In genomic region chr22:50526849-50527801, GRCh38 we compare ENCODE assay signal across 8 cellular contexts. TPM values are rescaled to one million over a fixed set of nuclear protein-coding genes. Genes with fewer than 3 reads are reported as not detected.
A peak's percentile ranks its signal among the peaks of the same experiment; 100 is the strongest.
DNase-seq lines count a peak whose midpoint lies in the region; TF ChIP-seq lines count a peak whose summit lies in the region.

No MANE protein-coding gene starts in this region.

- TF ChIP-seq CTCF in spleen (IDR thresholded peaks at IDR 0.05 in 8 of 11, conservative IDR thresholded peaks at IDR 0.05 in 3 of 11), result no peak

- peaks cover 24% of the 10 kb centered on the region for H3K36me3 ChIP-seq in iPS-20b (ENCODE audit: insufficient read depth, low read depth, low read length)
- H3K36me3 ChIP-seq in spleen, result peaks cover 0 to 41% (median 19%) of the 10 kb centered on the region in 6 donors

- DNase-seq in SIG-M5 treated with dmso at 0.1 percent for 504 hours (lab: John Stamatoyannopoulos, UW; ENCODE audit: unreplicated experiment), result peak; percentile 84
- DNase-seq in SIG-M5 (lab: John Stamatoyannopoulos, UW), result no peak
- DNase-seq in NOMO-1 treated with DMSO at 0.1 percent for 48 hours (lab: John Stamatoyannopoulos, UW; ENCODE audit: unreplicated experiment), result peak; percentile 86
- DNase-seq in spleen, result peak; percentile 91
- DNase-seq in GM19240 (ENCODE audit: insufficient read length, low spot score), result no peak
- DNase-seq in superior temporal gyrus (ENCODE audit: extremely low spot score), result no peak

- 34 to 45% (median 36%) methylated on average over 28 to 29 of the region's 29 CpGs for WGBS in spleen, 5 donors

- H3K27ac ChIP-seq in angular gyrus (ENCODE audit: low read depth, low read length), result peak overlapping the region; percentile 84
- H3K27ac ChIP-seq in iPS-20b (ENCODE audit: low read length), result no peak overlapping the region
- peak overlapping the region; percentile 81 to 100 (median 99) for H3K27ac ChIP-seq in spleen

- H3K4me3 ChIP-seq in iPS-20b (ENCODE audit: low read length), result peak overlapping the region; percentile 77
- peak overlapping the region; percentile 39 to 97 (median 82) for H3K4me3 ChIP-seq in spleen

- H3K4me1 ChIP-seq in iPS-20b (ENCODE audit: insufficient read depth, low read length), result peaks cover 3% of the 10 kb centered on the region; the same call in 1 of the 2 replicates
- peaks cover 30 to 91% (median 65%) of the 10 kb centered on the region in 6 donors for H3K4me1 ChIP-seq in spleen

- peak in 1 of 3 donors; percentile 11 for TF ChIP-seq POLR2A in spleen (IDR thresholded peaks at IDR 0.05)

- intact Hi-C loops in spleen (cut with DNase I; ENCODE audit: low total_unique reads), result no loop called here

- H3K9me3 ChIP-seq in iPS-20b (ENCODE audit: insufficient read depth, low read depth, low read length) (no peaks in the 10 kb centered on the region), spleen (no peaks in the 10 kb centered on the region)

- peak overlapping the region; percentile 64; the same call in 1 of the 2 replicates for H3K9ac ChIP-seq in iPS-20b (ENCODE audit: low read depth, low read length)

- H3K27me3 ChIP-seq in iPS-20b (ENCODE audit: insufficient read depth, low read length) (peaks cover 58% of the 10 kb centered on the region), spleen (replicated peaks in 1 of 7) (no peaks in the 10 kb centered on the region)

RNA-seq across cellular contexts. Expression of gene SCO2, which starts 1.7 kb away (rescaled TPM):
- total RNA-seq in spleen, result 1 to 10 TPM in 6 of 7 donors, not detected in 1; 1.2 to 7.4 (median 5.0) TPM
- polyA plus RNA-seq in spleen, result 10 to 100 TPM in 2 of 3 donors, 1 to 10 TPM in 1; 4.4 to 12.7 (median 12.0) TPM

RNA-seq across cellular contexts. Expression of gene TYMP, which starts 2.7 kb away (rescaled TPM):
- 100 to 1,000 TPM in 6 of 7 donors, 10 to 100 TPM in 1; 73.7 to 284 (median 152) TPM for total RNA-seq in spleen
- 100 to 1,000 TPM in 1 of 3 donors, 10 to 100 TPM in 2; 88.3 to 166 (median 92.3) TPM for polyA plus RNA-seq in spleen

RNA-seq across cellular contexts. Expression of gene KLHDC7B, which starts 18.6 kb away (rescaled TPM):
- 1 to 10 TPM; 2.6 to 5.0 (median 3.4) TPM for total RNA-seq in spleen
- polyA plus RNA-seq in spleen, result 1 to 10 TPM; 2.6 to 3.8 (median 3.5) TPM

RNA-seq across cellular contexts. Expression of gene NCAPH2, which starts 19.1 kb away (rescaled TPM):
- total RNA-seq in spleen, result 10 to 100 TPM; 33.9 to 48.0 (median 38.1) TPM
- 10 to 100 TPM; 31.4 to 43.1 (median 35.0) TPM for polyA plus RNA-seq in spleen

RNA-seq across cellular contexts. Expression of gene LMF2, which starts 19.6 kb away (rescaled TPM):
- 10 to 100 TPM; 62.5 to 81.1 (median 72.2) TPM for total RNA-seq in spleen
- polyA plus RNA-seq in spleen, result 10 to 100 TPM; 36.6 to 71.2 (median 45.0) TPM

Comparison
In these comparisons a context has a peak if more than half of its experiments do, and no peak if none do; other contexts are left out.
1. DNase-seq: peak in SIG-M5 treated with dmso at 0.1 percent for 504 hours (single experiment), NOMO-1 treated with DMSO at 0.1 percent for 48 hours (single experiment) and spleen (single experiment); none in SIG-M5 (single experiment), GM19240 (single experiment) and superior temporal gyrus (single experiment).